In genomic region chr15:90954712-90955671, GRCh38 we compare ENCODE assay signal across 8 cellular contexts.
A peak's percentile ranks its signal among the peaks of the same experiment; 100 is the strongest.
DNase-seq lines count a peak whose midpoint lies in the region; ATAC-seq and FAIRE-seq lines count a peak whose summit lies in the region.

A gene with protein sequence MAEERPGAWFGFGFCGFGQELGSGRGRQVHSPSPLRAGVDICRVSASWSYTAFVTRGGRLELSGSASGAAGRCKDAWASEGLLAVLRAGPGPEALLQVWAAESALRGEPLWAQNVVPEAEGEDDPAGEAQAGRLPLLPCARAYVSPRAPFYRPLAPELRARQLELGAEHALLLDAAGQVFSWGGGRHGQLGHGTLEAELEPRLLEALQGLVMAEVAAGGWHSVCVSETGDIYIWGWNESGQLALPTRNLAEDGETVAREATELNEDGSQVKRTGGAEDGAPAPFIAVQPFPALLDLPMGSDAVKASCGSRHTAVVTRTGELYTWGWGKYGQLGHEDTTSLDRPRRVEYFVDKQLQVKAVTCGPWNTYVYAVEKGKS (plus strand): TSS chr15:90954884. CDS start chr15:90956735, 1,851 bp downstream.

- ATAC-seq in GM18868 (IDR thresholded peaks at IDR 0.05; ENCODE audit: unreplicated experiment), result peak; percentile 95
- ATAC-seq in HG03108 (IDR thresholded peaks at IDR 0.05; ENCODE audit: unreplicated experiment), result peak; percentile 88

- peak within 1 kb of the TSS; percentile 54 for H3K27ac ChIP-seq in cingulate gyrus (ENCODE audit: low read depth, low read length)

- peak; percentile 59 for FAIRE-seq in A204.1 (lab: Jason Lieb, UNC)

- peak; percentile 91 for DNase-seq in NCI-H345 (lab: John Stamatoyannopoulos, UW)
- peak; percentile 79 to 86 for DNase-seq in activated CD4-positive, alpha-beta T cell treated with anti-CD3 and anti-CD28 coated beads for 24 hours (ENCODE audit: low read depth in 2 of 2)
- DNase-seq in kidney glomerular epithelial cell (lab: John Stamatoyannopoulos, UW), result peak; percentile 81
- peak; percentile 90 to 91 for DNase-seq in stimulated activated CD4-positive, alpha-beta T cell treated with anti-CD3 and anti-CD28 coated beads, Interleukin-15, amount 100 ng/mL, for 48 hours (ENCODE audit: low read depth in 2 of 2)

Comparison
In these comparisons a context has a peak if more than half of its experiments do, and no peak if none do; other contexts are left out.
1. Peak in every context shown above with its lines: DNase-seq, ATAC-seq and H3K27ac ChIP-seq.